Comparison of ENCODE assay signal across 1 cellular context in the genomic region with DNA sequence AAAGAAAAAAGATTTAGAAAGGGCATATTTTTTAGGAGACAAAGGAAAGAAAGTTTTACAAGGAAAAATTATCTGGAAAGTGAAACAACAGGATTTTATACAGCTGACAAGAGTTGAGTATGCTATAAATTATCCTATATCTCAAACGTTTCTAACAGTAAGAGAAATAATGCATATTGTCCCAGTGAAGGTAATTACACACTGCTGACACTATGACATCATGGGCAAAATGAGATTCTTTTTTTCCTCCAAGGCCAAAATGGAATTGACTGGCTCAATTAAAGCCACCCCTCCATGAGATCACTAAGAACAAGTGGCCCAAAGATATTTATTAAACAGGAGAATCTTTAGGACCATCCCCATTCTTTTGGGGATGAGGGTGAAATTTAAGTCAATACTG.
TF ChIP-seq lines count a peak whose summit lies in the region.

No MANE protein-coding gene starts in this region.

TF ChIP-seq in HEK293, 187 proteins besides CTCF, POLR2A, EP300 and RAD21 (continued from another document):
- TF ChIP-seq, protein P1, sequence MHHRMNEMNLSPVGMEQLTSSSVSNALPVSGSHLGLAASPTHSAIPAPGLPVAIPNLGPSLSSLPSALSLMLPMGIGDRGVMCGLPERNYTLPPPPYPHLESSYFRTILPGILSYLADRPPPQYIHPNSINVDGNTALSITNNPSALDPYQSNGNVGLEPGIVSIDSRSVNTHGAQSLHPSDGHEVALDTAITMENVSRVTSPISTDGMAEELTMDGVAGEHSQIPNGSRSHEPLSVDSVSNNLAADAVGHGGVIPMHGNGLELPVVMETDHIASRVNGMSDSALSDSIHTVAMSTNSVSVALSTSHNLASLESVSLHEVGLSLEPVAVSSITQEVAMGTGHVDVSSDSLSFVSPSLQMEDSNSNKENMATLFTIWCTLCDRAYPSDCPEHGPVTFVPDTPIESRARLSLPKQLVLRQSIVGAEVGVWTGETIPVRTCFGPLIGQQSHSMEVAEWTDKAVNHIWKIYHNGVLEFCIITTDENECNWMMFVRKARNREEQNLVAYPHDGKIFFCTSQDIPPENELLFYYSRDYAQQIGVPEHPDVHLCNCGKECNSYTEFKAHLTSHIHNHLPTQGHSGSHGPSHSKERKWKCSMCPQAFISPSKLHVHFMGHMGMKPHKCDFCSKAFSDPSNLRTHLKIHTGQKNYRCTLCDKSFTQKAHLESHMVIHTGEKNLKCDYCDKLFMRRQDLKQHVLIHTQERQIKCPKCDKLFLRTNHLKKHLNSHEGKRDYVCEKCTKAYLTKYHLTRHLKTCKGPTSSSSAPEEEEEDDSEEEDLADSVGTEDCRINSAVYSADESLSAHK (tag by site-specific recombination; IDR thresholded peaks at IDR 0.05): 0 out of 2 replicates have a peak, but pooled peaks have one; percentile 14
- TF ChIP-seq ZFP3 (tag by site-specific recombination; IDR thresholded peaks at IDR 0.05; ENCODE audit: low read depth): no peak
- TF ChIP-seq, protein P2, sequence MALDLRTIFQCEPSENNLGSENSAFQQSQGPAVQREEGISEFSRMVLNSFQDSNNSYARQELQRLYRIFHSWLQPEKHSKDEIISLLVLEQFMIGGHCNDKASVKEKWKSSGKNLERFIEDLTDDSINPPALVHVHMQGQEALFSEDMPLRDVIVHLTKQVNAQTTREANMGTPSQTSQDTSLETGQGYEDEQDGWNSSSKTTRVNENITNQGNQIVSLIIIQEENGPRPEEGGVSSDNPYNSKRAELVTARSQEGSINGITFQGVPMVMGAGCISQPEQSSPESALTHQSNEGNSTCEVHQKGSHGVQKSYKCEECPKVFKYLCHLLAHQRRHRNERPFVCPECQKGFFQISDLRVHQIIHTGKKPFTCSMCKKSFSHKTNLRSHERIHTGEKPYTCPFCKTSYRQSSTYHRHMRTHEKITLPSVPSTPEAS (tag by site-specific recombination; IDR thresholded peaks at IDR 0.05): no peak
- TF ChIP-seq, protein P3, sequence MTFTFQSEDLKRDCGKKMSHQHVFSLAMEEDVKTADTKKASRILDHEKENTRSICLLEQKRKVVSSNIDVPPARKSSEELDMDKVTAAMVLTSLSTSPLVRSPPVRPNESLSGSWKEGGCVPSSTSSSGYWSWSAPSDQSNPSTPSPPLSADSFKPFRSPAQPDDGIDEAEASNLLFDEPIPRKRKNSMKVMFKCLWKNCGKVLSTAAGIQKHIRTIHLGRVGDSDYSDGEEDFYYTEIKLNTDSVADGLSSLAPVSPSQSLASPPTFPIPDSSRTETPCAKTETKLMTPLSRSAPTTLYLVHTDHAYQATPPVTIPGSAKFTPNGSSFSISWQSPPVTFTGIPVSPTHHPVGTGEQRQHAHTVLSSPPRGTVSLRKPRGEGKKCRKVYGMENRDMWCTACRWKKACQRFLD (tag by site-specific recombination; IDR thresholded peaks at IDR 0.05): no peak
- TF ChIP-seq, protein P4, sequence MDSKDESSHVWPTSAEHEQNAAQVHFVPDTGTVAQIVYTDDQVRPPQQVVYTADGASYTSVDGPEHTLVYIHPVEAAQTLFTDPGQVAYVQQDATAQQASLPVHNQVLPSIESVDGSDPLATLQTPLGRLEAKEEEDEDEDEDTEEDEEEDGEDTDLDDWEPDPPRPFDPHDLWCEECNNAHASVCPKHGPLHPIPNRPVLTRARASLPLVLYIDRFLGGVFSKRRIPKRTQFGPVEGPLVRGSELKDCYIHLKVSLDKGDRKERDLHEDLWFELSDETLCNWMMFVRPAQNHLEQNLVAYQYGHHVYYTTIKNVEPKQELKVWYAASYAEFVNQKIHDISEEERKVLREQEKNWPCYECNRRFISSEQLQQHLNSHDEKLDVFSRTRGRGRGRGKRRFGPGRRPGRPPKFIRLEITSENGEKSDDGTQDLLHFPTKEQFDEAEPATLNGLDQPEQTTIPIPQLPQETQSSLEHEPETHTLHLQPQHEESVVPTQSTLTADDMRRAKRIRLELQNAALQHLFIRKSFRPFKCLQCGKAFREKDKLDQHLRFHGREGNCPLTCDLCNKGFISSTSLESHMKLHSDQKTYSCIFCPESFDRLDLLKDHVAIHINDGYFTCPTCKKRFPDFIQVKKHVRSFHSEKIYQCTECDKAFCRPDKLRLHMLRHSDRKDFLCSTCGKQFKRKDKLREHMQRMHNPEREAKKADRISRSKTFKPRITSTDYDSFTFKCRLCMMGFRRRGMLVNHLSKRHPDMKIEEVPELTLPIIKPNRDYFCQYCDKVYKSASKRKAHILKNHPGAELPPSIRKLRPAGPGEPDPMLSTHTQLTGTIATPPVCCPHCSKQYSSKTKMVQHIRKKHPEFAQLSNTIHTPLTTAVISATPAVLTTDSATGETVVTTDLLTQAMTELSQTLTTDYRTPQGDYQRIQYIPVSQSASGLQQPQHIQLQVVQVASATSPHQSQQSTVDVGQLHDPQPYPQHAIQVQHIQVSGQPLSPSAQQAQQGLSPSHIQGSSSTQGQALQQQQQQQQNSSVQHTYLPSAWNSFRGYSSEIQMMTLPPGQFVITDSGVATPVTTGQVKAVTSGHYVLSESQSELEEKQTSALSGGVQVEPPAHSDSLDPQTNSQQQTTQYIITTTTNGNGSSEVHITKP (tag by site-specific recombination; IDR thresholded peaks at IDR 0.05): peak; percentile 57
- no peak for TF ChIP-seq ZNF654 (tag by site-specific recombination; IDR thresholded peaks at IDR 0.05; ENCODE audit: low read depth)
- no peak for TF ChIP-seq ZBTB8A (tag by site-specific recombination; IDR thresholded peaks at IDR 0.05)
- no peak for TF ChIP-seq ZBTB17 (tag by site-specific recombination; IDR thresholded peaks at IDR 0.05)
- TF ChIP-seq GLIS1 (tag by site-specific recombination; IDR thresholded peaks at IDR 0.05): no peak
- no peak for TF ChIP-seq ZNF48 (tag by site-specific recombination; IDR thresholded peaks at IDR 0.05)
- TF ChIP-seq, protein P5, sequence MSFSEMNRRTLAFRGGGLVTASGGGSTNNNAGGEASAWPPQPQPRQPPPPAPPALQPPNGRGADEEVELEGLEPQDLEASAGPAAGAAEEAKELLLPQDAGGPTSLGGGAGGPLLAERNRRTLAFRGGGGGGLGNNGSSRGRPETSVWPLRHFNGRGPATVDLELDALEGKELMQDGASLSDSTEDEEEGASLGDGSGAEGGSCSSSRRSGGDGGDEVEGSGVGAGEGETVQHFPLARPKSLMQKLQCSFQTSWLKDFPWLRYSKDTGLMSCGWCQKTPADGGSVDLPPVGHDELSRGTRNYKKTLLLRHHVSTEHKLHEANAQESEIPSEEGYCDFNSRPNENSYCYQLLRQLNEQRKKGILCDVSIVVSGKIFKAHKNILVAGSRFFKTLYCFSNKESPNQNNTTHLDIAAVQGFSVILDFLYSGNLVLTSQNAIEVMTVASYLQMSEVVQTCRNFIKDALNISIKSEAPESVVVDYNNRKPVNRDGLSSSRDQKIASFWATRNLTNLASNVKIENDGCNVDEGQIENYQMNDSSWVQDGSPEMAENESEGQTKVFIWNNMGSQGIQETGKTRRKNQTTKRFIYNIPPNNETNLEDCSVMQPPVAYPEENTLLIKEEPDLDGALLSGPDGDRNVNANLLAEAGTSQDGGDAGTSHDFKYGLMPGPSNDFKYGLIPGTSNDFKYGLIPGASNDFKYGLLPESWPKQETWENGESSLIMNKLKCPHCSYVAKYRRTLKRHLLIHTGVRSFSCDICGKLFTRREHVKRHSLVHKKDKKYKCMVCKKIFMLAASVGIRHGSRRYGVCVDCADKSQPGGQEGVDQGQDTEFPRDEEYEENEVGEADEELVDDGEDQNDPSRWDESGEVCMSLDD (tag by site-specific recombination; IDR thresholded peaks at IDR 0.05): no peak
- no peak for TF ChIP-seq TCF7L2 (IDR thresholded peaks at IDR 0.05; ENCODE audit: borderline replicate concordance, low read depth, low read length)
- TF ChIP-seq FEZF1 (tag by site-specific recombination; IDR thresholded peaks at IDR 0.05): 0 out of 2 replicates have a peak, but pooled peaks have one; percentile 31
- TF ChIP-seq ZEB2 (tag by site-specific recombination; IDR thresholded peaks at IDR 0.05): 0 out of 2 replicates have a peak, but pooled peaks have one; percentile 33
- TF ChIP-seq, protein P6, sequence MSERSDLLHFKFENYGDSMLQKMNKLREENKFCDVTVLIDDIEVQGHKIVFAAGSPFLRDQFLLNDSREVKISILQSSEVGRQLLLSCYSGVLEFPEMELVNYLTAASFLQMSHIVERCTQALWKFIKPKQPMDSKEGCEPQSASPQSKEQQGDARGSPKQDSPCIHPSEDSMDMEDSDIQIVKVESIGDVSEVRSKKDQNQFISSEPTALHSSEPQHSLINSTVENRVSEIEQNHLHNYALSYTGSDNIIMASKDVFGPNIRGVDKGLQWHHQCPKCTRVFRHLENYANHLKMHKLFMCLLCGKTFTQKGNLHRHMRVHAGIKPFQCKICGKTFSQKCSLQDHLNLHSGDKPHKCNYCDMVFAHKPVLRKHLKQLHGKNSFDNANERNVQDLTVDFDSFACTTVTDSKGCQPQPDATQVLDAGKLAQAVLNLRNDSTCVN (tag by site-specific recombination; optimal IDR thresholded peaks at IDR 0.05): no peak
- TF ChIP-seq ZNF544 (tag by site-specific recombination; IDR thresholded peaks at IDR 0.05): no peak
- TF ChIP-seq, protein P7, sequence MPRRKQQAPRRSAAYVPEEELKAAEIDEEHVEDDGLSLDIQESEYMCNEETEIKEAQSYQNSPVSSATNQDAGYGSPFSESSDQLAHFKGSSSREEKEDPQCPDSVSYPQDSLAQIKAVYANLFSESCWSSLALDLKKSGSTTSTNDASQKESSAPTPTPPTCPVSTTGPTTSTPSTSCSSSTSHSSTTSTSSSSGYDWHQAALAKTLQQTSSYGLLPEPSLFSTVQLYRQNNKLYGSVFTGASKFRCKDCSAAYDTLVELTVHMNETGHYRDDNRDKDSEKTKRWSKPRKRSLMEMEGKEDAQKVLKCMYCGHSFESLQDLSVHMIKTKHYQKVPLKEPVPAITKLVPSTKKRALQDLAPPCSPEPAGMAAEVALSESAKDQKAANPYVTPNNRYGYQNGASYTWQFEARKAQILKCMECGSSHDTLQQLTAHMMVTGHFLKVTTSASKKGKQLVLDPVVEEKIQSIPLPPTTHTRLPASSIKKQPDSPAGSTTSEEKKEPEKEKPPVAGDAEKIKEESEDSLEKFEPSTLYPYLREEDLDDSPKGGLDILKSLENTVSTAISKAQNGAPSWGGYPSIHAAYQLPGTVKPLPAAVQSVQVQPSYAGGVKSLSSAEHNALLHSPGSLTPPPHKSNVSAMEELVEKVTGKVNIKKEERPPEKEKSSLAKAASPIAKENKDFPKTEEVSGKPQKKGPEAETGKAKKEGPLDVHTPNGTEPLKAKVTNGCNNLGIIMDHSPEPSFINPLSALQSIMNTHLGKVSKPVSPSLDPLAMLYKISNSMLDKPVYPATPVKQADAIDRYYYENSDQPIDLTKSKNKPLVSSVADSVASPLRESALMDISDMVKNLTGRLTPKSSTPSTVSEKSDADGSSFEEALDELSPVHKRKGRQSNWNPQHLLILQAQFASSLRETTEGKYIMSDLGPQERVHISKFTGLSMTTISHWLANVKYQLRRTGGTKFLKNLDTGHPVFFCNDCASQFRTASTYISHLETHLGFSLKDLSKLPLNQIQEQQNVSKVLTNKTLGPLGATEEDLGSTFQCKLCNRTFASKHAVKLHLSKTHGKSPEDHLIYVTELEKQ (tag by site-specific recombination; IDR thresholded peaks at IDR 0.05; ENCODE audit: borderline replicate concordance): no peak
- TF ChIP-seq ZNF629 (tag by site-specific recombination; IDR thresholded peaks at IDR 0.05): peak; percentile 66
- TF ChIP-seq ZNF274 (IDR thresholded peaks at IDR 0.05; ENCODE audit: low read length): no peak
- TF ChIP-seq ZNF274 (tag by site-specific recombination; IDR thresholded peaks at IDR 0.05; ENCODE audit: borderline replicate concordance): no peak
TF ChIP-seq in HEK293: peak in this region for 13.
